ENCODE assay signal across 8 cellular contexts in genomic region chr16:84700518-84701277, GRCh38. TPM values are rescaled to one million over a fixed set of nuclear protein-coding genes. Genes with fewer than 3 reads are reported as not detected.
A peak's percentile ranks its signal among the peaks of the same experiment; 100 is the strongest.
DNase-seq lines count a peak whose midpoint lies in the region; ATAC-seq and TF ChIP-seq lines count a peak whose summit lies in the region.

No MANE protein-coding gene starts in this region.

- H3K23me2 ChIP-seq in H9 (ENCODE audit: insufficient read length, low read depth, low read length, poor library complexity, severe bottlenecking): peaks cover 8% of the 10 kb centered on the region

- no peak overlapping the region for H2AFZ ChIP-seq in H9 (ENCODE audit: low read length)
- no peak overlapping the region for H2AFZ ChIP-seq in Loucy (ENCODE audit: low read length)

- H3F3A ChIP-seq in Loucy (ENCODE audit: low read depth): no peaks in the 10 kb centered on the region

- no peak overlapping the region for H4K91ac ChIP-seq in H9 (ENCODE audit: insufficient read length, low read depth, low read length)

- no peak overlapping the region for H4K5ac ChIP-seq in H9 (ENCODE audit: insufficient read length, low read depth, low read length)

- TF ChIP-seq CTCF in GM13976 (IDR thresholded peaks at IDR 0.05; ENCODE audit: borderline replicate concordance, control extremely low read depth, extremely low read depth, insufficient read depth, missing control alignments): no peak
- no peak for TF ChIP-seq CTCF in H9 (conservative IDR thresholded peaks at IDR 0.05)
- no peak for TF ChIP-seq CTCF in Loucy (conservative IDR thresholded peaks at IDR 0.05; ENCODE audit: low read length)
- no peak for TF ChIP-seq CTCF in foreskin keratinocyte (conservative IDR thresholded peaks at IDR 0.05)
- no peak for TF ChIP-seq CTCF in osteocyte (IDR thresholded peaks at IDR 0.05)

- no peak overlapping the region for H3K4ac ChIP-seq in H9 (ENCODE audit: low read depth, low read length)

- no peaks in the 10 kb centered on the region for H3K9me2 ChIP-seq in Loucy (replicated peaks; ENCODE audit: low read depth, low read length)

- no peak overlapping the region for H2BK5ac ChIP-seq in H9 (ENCODE audit: insufficient read length, low read length)

- H4K8ac ChIP-seq in H9 (replicated peaks; ENCODE audit: insufficient read length, low read depth, low read length): no peak overlapping the region

- H2BK20ac ChIP-seq in H9 (ENCODE audit: low read depth, low read length, poor library complexity, severe bottlenecking): no peak overlapping the region

- DNase-seq in GM13976 (ENCODE audit: low spot score) (peak; percentile 41), H9 (no peak), activated T-helper 1 cell treated with Interleukin-2 at 50 U/mL for 16 hours (ENCODE audit: low read depth) (peak; percentile 12), foreskin keratinocyte (no peak), osteocyte (ENCODE audit: extremely low spot score, unreplicated experiment) (no peak), NCI-H1436 treated with DMSO at 0.1 percent for 48 hours (lab: John Stamatoyannopoulos, UW) (no peak), COR-L47 (lab: John Stamatoyannopoulos, UW) (no peak)

- peak; percentile 4 for ATAC-seq in foreskin keratinocyte

- no peak overlapping the region for H3K14ac ChIP-seq in H9 (ENCODE audit: insufficient read depth, low read length)

- H2AK5ac ChIP-seq in H9 (ENCODE audit: insufficient read length, low read length): no peak overlapping the region

- peak overlapping the region; percentile 85 to 97 (median 92) for H3K27ac Mint-ChIP-seq in H9
- peak overlapping the region; percentile 92 for H3K27ac Mint-ChIP-seq in osteocyte (ENCODE audit: unreplicated experiment)

- H3K9ac ChIP-seq in H9 (ENCODE audit: extremely low read depth, insufficient read length, low read length) (peak overlapping the region; percentile 67), Loucy (ENCODE audit: low read depth, low read length, poor library complexity, severe bottlenecking) (peak overlapping the region; percentile 86)

- H3K27me3 ChIP-seq in H9 (ENCODE audit: insufficient read depth, low read length) (no peaks in the 10 kb centered on the region), Loucy (ENCODE audit: insufficient read depth, low read length, poor library complexity, severe bottlenecking) (no peaks in the 10 kb centered on the region), foreskin keratinocyte (no peaks in the 10 kb centered on the region)

- H3K79me2 ChIP-seq in H9 (ENCODE audit: insufficient read depth, low read length) (peaks cover 43% of the 10 kb centered on the region), Loucy (ENCODE audit: insufficient read depth, low read length) (peaks cover 65% of the 10 kb centered on the region)

- H3K4me2 ChIP-seq in H9 (ENCODE audit: insufficient read depth, insufficient read length, low read length) (peak overlapping the region; percentile 86), Loucy (ENCODE audit: low read depth, low read length, poor library complexity, severe bottlenecking) (peak overlapping the region; percentile 88)

- H3K27ac ChIP-seq in H9 (ENCODE audit: insufficient read length, low read depth, low read length) (no peak overlapping the region), foreskin keratinocyte (peak overlapping the region; percentile 86)

- H3K4me1 Mint-ChIP-seq in H9: peaks cover 39 to 43% of the 10 kb centered on the region in 2 experiments
- H3K4me1 Mint-ChIP-seq in osteocyte (ENCODE audit: unreplicated experiment): peaks cover 33% of the 10 kb centered on the region

- no peak overlapping the region for H2BK15ac ChIP-seq in H9 (ENCODE audit: low read depth, low read length)

- H3K4me3 Mint-ChIP-seq in H9: peak overlapping the region; percentile 97 to 99
- H3K4me3 Mint-ChIP-seq in osteocyte (ENCODE audit: unreplicated experiment): peak overlapping the region; percentile 94

- H3K36me3 Mint-ChIP-seq in H9 (ENCODE audit: insufficient read depth in 1 of 3, low read depth in 3 of 3) (peaks cover 2 to 6% (median 4%) of the 10 kb centered on the region in 3 experiments; a peak in 5 of 7 replicates), osteocyte (ENCODE audit: unreplicated experiment) (no peaks in the 10 kb centered on the region)

- no peaks in the 10 kb centered on the region for H3K4me1 ChIP-seq in H9 (ENCODE audit: insufficient read depth, low read length)
- H3K4me1 ChIP-seq in Loucy (ENCODE audit: insufficient read depth, low read length, poor library complexity, severe bottlenecking): peaks cover 44% of the 10 kb centered on the region
- peaks cover 7% of the 10 kb centered on the region for H3K4me1 ChIP-seq in foreskin keratinocyte

- WGBS in H9 (ENCODE audit: extremely low coverage, insufficient read length, low lambda C conversion rate): no CpG with 5 or more reads among the region's 20 CpGs

- peaks cover 0 to 4% of the 10 kb centered on the region in 2 experiments; a peak in 3 of 5 replicates for H3K9me3 Mint-ChIP-seq in H9
- H3K9me3 Mint-ChIP-seq in osteocyte (ENCODE audit: unreplicated experiment): no peaks in the 10 kb centered on the region

- peak overlapping the region; percentile 96 for H3K4me3 ChIP-seq in Loucy (ENCODE audit: low read length, poor library complexity, severe bottlenecking)

- no peaks in the 10 kb centered on the region for H3K36me3 ChIP-seq in Loucy (ENCODE audit: insufficient read depth, low read length)

- H2BK12ac ChIP-seq in H9 (ENCODE audit: insufficient read length, low read depth, low read length): no peak overlapping the region

- H4K20me1 ChIP-seq in H9 (ENCODE audit: control insufficient read depth, insufficient read depth, insufficient read length) (no peaks in the 10 kb centered on the region), Loucy (ENCODE audit: insufficient read depth, low read length, poor library complexity, severe bottlenecking) (peaks cover 48% of the 10 kb centered on the region)

- H3K27me3 Mint-ChIP-seq in H9 (ENCODE audit: low read depth): no peaks in the 10 kb centered on the region
- H3K27me3 Mint-ChIP-seq in osteocyte (ENCODE audit: unreplicated experiment): no peaks in the 10 kb centered on the region

- H3K9me3 ChIP-seq in H9 (ENCODE audit: control insufficient read depth, low read depth, low read length): no peaks in the 10 kb centered on the region
- H3K9me3 ChIP-seq in Loucy (ENCODE audit: insufficient read depth, low read depth, low read length): no peaks in the 10 kb centered on the region

- in situ Hi-C loops in GM13976 (cut with MboI; ENCODE audit: low sequenced_read_pairs, unreplicated experiment): no loop called here

- no peak overlapping the region for H3K23ac ChIP-seq in H9 (ENCODE audit: insufficient read length, low read depth, low read length)

- H3K56ac ChIP-seq in H9 (ENCODE audit: insufficient read length, low read depth, low read length): no peak overlapping the region

- no peak overlapping the region for H2BK120ac ChIP-seq in H9 (ENCODE audit: low read depth, low read length, poor library complexity, severe bottlenecking)

- no peak overlapping the region for H3K18ac ChIP-seq in H9 (ENCODE audit: insufficient read length, low read depth, low read length)

- no peak overlapping the region for H3T11ph ChIP-seq in H9 (ENCODE audit: low read length)

- H3K79me1 ChIP-seq in H9 (ENCODE audit: insufficient read depth, low read depth, low read length, poor library complexity, severe bottlenecking): peaks cover 2% of the 10 kb centered on the region

RNA-seq across cellular contexts. Expression of gene USP10, which starts 0.9 kb away (rescaled TPM):
- 203 and 205 TPM in 2 replicates for total RNA-seq in H9 (2021)
- 86.1 and 88.4 TPM in 2 replicates for total RNA-seq in foreskin keratinocyte
- polyA plus RNA-seq in foreskin keratinocyte: 35.6 and 44.9 TPM in 2 replicates
- 46.3 and 56.6 TPM in 2 replicates for total RNA-seq in osteocyte

RNA-seq across cellular contexts. Expression of gene KLHL36, which starts 52.4 kb away (rescaled TPM):
- total RNA-seq in H9 (2021) (32.2 and 36.7 TPM in 2 replicates), foreskin keratinocyte (37.9 and 39.8 TPM in 2 replicates), osteocyte (49.0 and 50.0 TPM in 2 replicates)
- 14.6 and 15.7 TPM in 2 replicates for polyA plus RNA-seq in foreskin keratinocyte

Comparison
In these comparisons a context has a peak if more than half of its experiments do, and no peak if none do; other contexts are left out.
1. DNase-seq: peak in GM13976 (single experiment) and activated T-helper 1 cell treated with Interleukin-2 at 50 U/mL for 16 hours (single experiment); none in H9 (single experiment), foreskin keratinocyte (0 of 2), osteocyte (single experiment), NCI-H1436 treated with DMSO at 0.1 percent for 48 hours (single experiment) and COR-L47 (single experiment).